Comparison of ENCODE assay signal across 27 cellular contexts in the genomic region with DNA sequence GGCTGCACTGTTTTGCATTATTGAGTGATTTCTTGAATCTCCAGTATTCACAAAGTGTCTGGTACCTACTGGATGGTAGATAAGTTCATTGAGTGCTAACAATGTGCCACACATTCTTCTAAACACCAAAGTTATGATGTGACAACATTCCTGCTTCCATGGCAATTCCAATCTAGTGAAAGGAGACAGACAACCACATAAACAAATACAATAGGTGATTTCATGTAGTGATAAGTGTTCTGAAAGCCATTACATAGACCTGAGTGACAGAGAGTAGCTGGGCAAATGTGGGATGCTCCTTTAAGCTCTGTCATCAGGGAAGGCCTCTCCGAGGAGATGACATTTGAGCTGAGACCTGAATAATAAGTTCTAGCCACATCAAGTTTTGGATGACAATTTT.
"Had no signal": no experiment of that assay in that cellular context is flagged by ENCODE, and none has a peak within 500 bp of the region (broad histone marks: within the 10 kb centered on the region; RNA-seq: fewer than 3 reads in every experiment).

No MANE protein-coding gene starts in this region.

- H3K27ac Mint-ChIP-seq: dendritic cell treated with granulocyte-macrophage colony-stimulating factor and Interleukin-4, amounts not matched to agents 40 ng/mL and 50 ng/mL, for 4 days; effector memory CD8-positive, alpha-beta T cell; endodermal cell had no signal

- H3K36me3 ChIP-seq: colonic mucosa, esophagus muscularis mucosa, esophagus squamous epithelium, gastrocnemius medialis, gastroesophageal sphincter, heart left ventricle had no signal

- H3K4me1 ChIP-seq: colonic mucosa, esophagus muscularis mucosa, esophagus squamous epithelium, foreskin keratinocyte, gastroesophageal sphincter, heart left ventricle had no signal

- DNase-seq: colonic mucosa; cortex of kidney; dermis blood vessel endothelial cell; dorsolateral prefrontal cortex; effector CD4-positive, alpha-beta T cell; effector CD8-positive, alpha-beta T cell; effector memory CD4-positive, alpha-beta T cell; effector memory CD8-positive, alpha-beta T cell; endodermal cell; erythroblast; esophagus squamous epithelium; foreskin fibroblast; foreskin keratinocyte; gastrocnemius medialis; glutamatergic neuron; head of caudate nucleus; heart left ventricle had no signal

- ATAC-seq: effector memory CD8-positive, alpha-beta T cell; esophagus mucosa; foreskin keratinocyte; gastrocnemius medialis; gastroesophageal sphincter; heart left ventricle had no signal

- H3K27ac ChIP-seq: colonic mucosa, coronary artery, dorsolateral prefrontal cortex, epithelial cell of prostate, esophagus muscularis mucosa, esophagus squamous epithelium, foreskin keratinocyte, gastrocnemius medialis, gastroesophageal sphincter, heart left ventricle had no signal

- FAIRE-seq: colon, endometrium, endothelial cell of umbilical vein, frontal cortex had no signal

- H3K27me3 ChIP-seq: colonic mucosa, dorsolateral prefrontal cortex, esophagus muscularis mucosa, esophagus squamous epithelium, foreskin keratinocyte, gastrocnemius medialis, gastroesophageal sphincter, heart left ventricle had no signal

- H3K9me3 ChIP-seq: colonic mucosa, esophagus muscularis mucosa, esophagus squamous epithelium, gastrocnemius medialis, gastroesophageal sphincter, heart left ventricle had no signal

- H3K4me3 Mint-ChIP-seq: dendritic cell treated with granulocyte-macrophage colony-stimulating factor and Interleukin-4, amounts not matched to agents 40 ng/mL and 50 ng/mL, for 4 days; effector memory CD8-positive, alpha-beta T cell; endodermal cell had no signal

- H3K9me3 Mint-ChIP-seq: dendritic cell treated with granulocyte-macrophage colony-stimulating factor and Interleukin-4, amounts not matched to agents 40 ng/mL and 50 ng/mL, for 4 days; effector memory CD8-positive, alpha-beta T cell had no signal

- H3K4me3 ChIP-seq: colonic mucosa, coronary artery, dorsolateral prefrontal cortex, esophagus muscularis mucosa, esophagus squamous epithelium, gastrocnemius medialis, gastroesophageal sphincter, heart left ventricle had no signal

- H3K27me3 Mint-ChIP-seq: dendritic cell treated with granulocyte-macrophage colony-stimulating factor and Interleukin-4, amounts not matched to agents 40 ng/mL and 50 ng/mL, for 4 days had no signal
